Comparison of ENCODE assay signal across 8 cellular contexts in the genomic region with DNA sequence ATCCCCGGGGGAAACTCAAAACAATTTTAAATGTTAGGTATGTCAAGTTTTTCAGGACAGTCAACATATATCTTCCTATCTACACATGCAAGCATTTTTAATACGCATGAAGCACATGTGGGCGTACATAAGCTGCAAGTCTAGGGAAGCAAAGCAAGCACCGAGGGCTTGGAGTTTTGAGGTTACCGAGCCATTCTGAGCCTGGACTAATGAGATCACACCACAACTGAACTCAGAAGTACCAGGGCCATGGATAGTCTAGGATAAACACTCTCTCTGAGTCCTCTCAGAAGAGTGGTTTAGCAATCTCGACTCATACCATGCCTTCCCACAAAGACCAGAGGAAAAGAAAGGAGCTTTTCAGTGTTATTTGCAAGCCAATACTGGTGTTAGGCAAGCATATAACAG.
DNase-seq lines count a peak whose midpoint lies in the region; ATAC-seq and TF ChIP-seq lines count a peak whose summit lies in the region.

No MANE protein-coding gene starts in this region.

- H4K8ac ChIP-seq in neuronal stem cell (ENCODE audit: low read depth, low read length): no peak overlapping the region

- no peaks in the 10 kb centered on the region for H3K79me1 ChIP-seq in neuronal stem cell (ENCODE audit: low read depth, low read length)

- H3K9me3 ChIP-seq in subcutaneous abdominal adipose tissue (ENCODE audit: control insufficient read depth in 5 of 5, low read length in 5 of 5) (peaks cover 0 to 6% (median 0%) of the 10 kb centered on the region in 5 donors), Caco-2 (no peaks in the 10 kb centered on the region), neuronal stem cell (replicated peaks in 1 of 2; ENCODE audit: control insufficient read depth in 2 of 2, insufficient read depth in 1 of 2, low read depth in 1 of 2, low read length in 2 of 2) (peaks cover 2 to 3% of the 10 kb centered on the region in 2 donors)

- H2BK12ac ChIP-seq in neuronal stem cell (ENCODE audit: low read length): no peak overlapping the region

- ATAC-seq in GM21528 (IDR thresholded peaks at IDR 0.05; ENCODE audit: low FRiP score, unreplicated experiment): peak; percentile 11
- no peak for ATAC-seq in T-cell (replicated peaks in 1 of 4)
- peak; percentile 54 to 71 for ATAC-seq in left cardiac atrium

- H3K4me3 Mint-ChIP-seq in T-cell (peak overlapping the region; percentile 59 to 70 (median 68)), Caco-2 (ENCODE audit: unreplicated experiment) (no peak overlapping the region)

- H3K4me2 ChIP-seq in neuronal stem cell (ENCODE audit: insufficient read depth, low read length, poor library complexity, severe bottlenecking): no peak overlapping the region

- H3K9ac ChIP-seq in subcutaneous abdominal adipose tissue (ENCODE audit: low read length in 5 of 5): peak overlapping the region in 4 of 5 donors; percentile 0 to 76 (median 50)
- no peak overlapping the region for H3K9ac ChIP-seq in neuronal stem cell (ENCODE audit: low read depth, low read length, poor library complexity)

- H3K9me3 Mint-ChIP-seq in T-cell (peaks cover 0 to 5% (median 0%) of the 10 kb centered on the region in 3 donors), Caco-2 (ENCODE audit: unreplicated experiment) (no peaks in the 10 kb centered on the region)

- H3K14ac ChIP-seq in neuronal stem cell (ENCODE audit: low read length): no peak overlapping the region

- no peak overlapping the region for H3K18ac ChIP-seq in neuronal stem cell (ENCODE audit: low read length)

- TF ChIP-seq CTCF in Caco-2 (IDR thresholded peaks at IDR 0.05; ENCODE audit: insufficient read depth in 1 of 2, low read depth in 1 of 2, low read length in 1 of 2, severe bottlenecking in 1 of 2, unreplicated experiment in 1 of 2) (no peak), GM10248 (IDR thresholded peaks at IDR 0.05; ENCODE audit: control extremely low read depth, extremely low read depth, low read depth, missing control alignments) (no peak)

- no peak overlapping the region for H3K23ac ChIP-seq in neuronal stem cell (ENCODE audit: low read depth, low read length, poor library complexity)

- no peak overlapping the region for H2BK120ac ChIP-seq in neuronal stem cell (ENCODE audit: low read depth, low read length)

- intact Hi-C loops in left cardiac atrium (cut with DNase I): no loop called here
- intact Hi-C loops in Caco-2 (cut with micrococcal nuclease; ENCODE audit: unreplicated experiment): no loop called here

- H3K27ac ChIP-seq in ACC112 (ENCODE audit: low read depth, low read length): peak overlapping the region; percentile 65
- peak overlapping the region; percentile 88 for H3K27ac ChIP-seq in subcutaneous abdominal adipose tissue (ENCODE audit: low read depth, low read length)
- no peak overlapping the region for H3K27ac ChIP-seq in neuronal stem cell (replicated peaks; ENCODE audit: low read length)

- H3K4me1 ChIP-seq in ACC112 (ENCODE audit: control insufficient read depth, insufficient read depth, low read length, unreplicated experiment) (peaks cover 14% of the 10 kb centered on the region), subcutaneous abdominal adipose tissue (ENCODE audit: control insufficient read depth in 5 of 5, insufficient read depth in 5 of 5, low read length in 5 of 5) (peaks cover 3 to 27% (median 21%) of the 10 kb centered on the region in 5 donors), Caco-2 (peaks cover 15% of the 10 kb centered on the region), neuronal stem cell (ENCODE audit: control insufficient read depth in 2 of 2, insufficient read depth in 1 of 2, low read depth in 1 of 2, low read length in 2 of 2) (no peaks in the 10 kb centered on the region)

- H4K91ac ChIP-seq in neuronal stem cell (ENCODE audit: low read depth, low read length, poor library complexity): no peak overlapping the region

- WGBS in neuronal stem cell (ENCODE audit: extremely low coverage in 2 of 2, insufficient read length in 2 of 2, insufficient replicate concordance in 1 of 2), 2 donors: no CpG with 5 or more reads among the region's 6 CpGs

- H3K4me3 ChIP-seq in ACC112 (ENCODE audit: low read depth, low read length) (peak overlapping the region; percentile 59), subcutaneous abdominal adipose tissue (ENCODE audit: low read depth in 1 of 5, low read length in 5 of 5) (peak overlapping the region in 4 of 5 donors; percentile 7 to 45 (median 15)), Caco-2 (ENCODE audit: low read depth, low read length) (no peak overlapping the region), neuronal stem cell (ENCODE audit: low read length in 2 of 2) (no peak overlapping the region)

- H3K36me3 ChIP-seq in ACC112 (ENCODE audit: insufficient read depth, low read length): peaks cover 6% of the 10 kb centered on the region; the same call in 1 of the 2 replicates
- H3K36me3 ChIP-seq in subcutaneous abdominal adipose tissue (ENCODE audit: control insufficient read depth in 5 of 5, insufficient read depth in 5 of 5, low read length in 5 of 5): no peaks in the 10 kb centered on the region
- H3K36me3 ChIP-seq in Caco-2 (ENCODE audit: control insufficient read depth, insufficient read depth, low read length): no peaks in the 10 kb centered on the region
- no peaks in the 10 kb centered on the region for H3K36me3 ChIP-seq in neuronal stem cell (replicated peaks in 1 of 2; ENCODE audit: control insufficient read depth in 2 of 2, insufficient read depth in 2 of 2, low read length in 2 of 2)

- H3K4ac ChIP-seq in neuronal stem cell (ENCODE audit: low read length): no peak overlapping the region

- CTCF ChIA-PET in T-cell (lab: Charles Lee) (no interaction called here), Caco-2 (lab: Charles Lee) (no interaction called here), GM10248 (lab: Yijun Ruan, JAX) (interaction anchor here (0.7 to 2.4 kb wide), 7 partner anchors 9 to 172 kb away, joined by 3 to 8 read pairs (median 4); no protein-coding TSS in a partner anchor)

- no peaks in the 10 kb centered on the region for H3K27me3 Mint-ChIP-seq in T-cell
- H3K27me3 Mint-ChIP-seq in Caco-2 (ENCODE audit: insufficient read depth, unreplicated experiment): no peaks in the 10 kb centered on the region

- peak overlapping the region; percentile 87 for H2AFZ ChIP-seq in ACC112 (ENCODE audit: low read length, unreplicated experiment)
- no peak overlapping the region for H2AFZ ChIP-seq in neuronal stem cell (ENCODE audit: low read length)

- H2BK15ac ChIP-seq in neuronal stem cell (ENCODE audit: low read length): no peak overlapping the region

- DNase-seq in T-cell (no peak), left cardiac atrium (no peak), Caco-2 (no peak), neuronal stem cell (ENCODE audit: low spot score) (no peak), GM10248 (ENCODE audit: extremely low spot score) (no peak)

- peaks cover 16 to 38% (median 23%) of the 10 kb centered on the region in 3 donors for H3K4me1 Mint-ChIP-seq in T-cell
- no peaks in the 10 kb centered on the region for H3K4me1 Mint-ChIP-seq in Caco-2 (ENCODE audit: low read depth, unreplicated experiment)

- H3K27me3 ChIP-seq in ACC112 (ENCODE audit: insufficient read depth, low read length): no peaks in the 10 kb centered on the region
- no peaks in the 10 kb centered on the region for H3K27me3 ChIP-seq in subcutaneous abdominal adipose tissue (ENCODE audit: control insufficient read depth in 5 of 5, insufficient read depth in 4 of 5, low read length in 5 of 5)
- no peaks in the 10 kb centered on the region for H3K27me3 ChIP-seq in Caco-2 (replicated peaks; ENCODE audit: control insufficient read depth, insufficient read depth, low read length)
- no peaks in the 10 kb centered on the region for H3K27me3 ChIP-seq in neuronal stem cell (ENCODE audit: control insufficient read depth in 3 of 3, insufficient read depth in 3 of 3, low read depth in 1 of 3, low read length in 3 of 3)

- H3K36me3 Mint-ChIP-seq in T-cell (peaks cover 4% of the 10 kb centered on the region), Caco-2 (ENCODE audit: insufficient read depth, unreplicated experiment) (no peaks in the 10 kb centered on the region)

- no peak overlapping the region for H2AK5ac ChIP-seq in neuronal stem cell (ENCODE audit: low read depth, low read length)

- H3K27ac Mint-ChIP-seq in T-cell (peak overlapping the region; percentile 84 to 93), Caco-2 (ENCODE audit: unreplicated experiment) (no peak overlapping the region)

- no peak overlapping the region for H2BK5ac ChIP-seq in neuronal stem cell (ENCODE audit: low read length)

- H3K79me2 ChIP-seq in ACC112 (ENCODE audit: control insufficient read depth, insufficient read depth, low read length, unreplicated experiment): no peaks in the 10 kb centered on the region

- BruUV-seq in Caco-2 (replicated peaks; lab: Mats Ljungman, UMichigan): no TSS peak

- POLR2A ChIA-PET in T-cell (lab: Charles Lee) (interaction anchor here in 1 of 2 donors (0.5 kb wide), 1 partner anchor 143 kb away, joined by 3 read pairs; no protein-coding TSS in a partner anchor), Caco-2 (lab: Charles Lee) (no interaction called here), GM10248 (lab: Yijun Ruan, JAX) (no interaction called here)

Comparison
In these comparisons a context has a peak if more than half of its experiments do, and no peak if none do; other contexts are left out.
1. H3K4me3 ChIP-seq: peak in ACC112 (single experiment) and subcutaneous abdominal adipose tissue (4 of 5); none in Caco-2 (single experiment) and neuronal stem cell (0 of 2).
2. ATAC-seq: peak in GM21528 (single experiment) and left cardiac atrium (2 of 2); none in T-cell (0 of 4).